10 cellular contexts compared by ENCODE assay signal in genomic region chr18:48938827-48939367, GRCh38. TPM values are rescaled to one million over a fixed set of nuclear protein-coding genes. Genes with fewer than 3 reads are reported as not detected.
A peak's percentile ranks its signal among the peaks of the same experiment; 100 is the strongest.
DNase-seq lines count a peak whose midpoint lies in the region; ATAC-seq lines count a peak whose summit lies in the region.
"Had no signal": no experiment of that assay in that cellular context is flagged by ENCODE, and none has a peak within 500 bp of the region (broad histone marks: within the 10 kb centered on the region; RNA-seq: fewer than 3 reads in every experiment).

No MANE protein-coding gene starts in this region.

- peak overlapping the region; percentile 55 for H3K27ac Mint-ChIP-seq in stimulated activated naive CD8-positive, alpha-beta T cell treated with anti-CD3 and anti-CD28 coated beads, Interleukin-15, Interleukin-2, amounts not matched to agents 100 ng/mL and 50 ng/mL, for 24 hours
- H3K27ac Mint-ChIP-seq in stimulated activated naive CD8-positive, alpha-beta T cell treated with anti-CD3 and anti-CD28 coated beads, Interleukin-15, amount 100 ng/mL, for 72 hours = no peak overlapping the region
- peak overlapping the region; percentile 53 to 67 for H3K27ac Mint-ChIP-seq in natural killer cell treated with Interleukin-12 subunit alpha and Interleukin-12 subunit beta and Interleukin-15 and Interleukin-18, amount 100 ng/mL, for 72 hours

- H3K36me3 Mint-ChIP-seq in stimulated activated naive CD8-positive, alpha-beta T cell treated with anti-CD3 and anti-CD28 coated beads, Interleukin-15, Interleukin-2, amounts not matched to agents 100 ng/mL and 50 ng/mL, for 24 hours (ENCODE audit: low read depth) = peaks cover 45% of the 10 kb centered on the region
- H3K36me3 Mint-ChIP-seq in natural killer cell treated with Interleukin-12 subunit alpha and Interleukin-12 subunit beta and Interleukin-15 and Interleukin-18, amount 100 ng/mL, for 72 hours = peaks cover 17% of the 10 kb centered on the region

- no peak overlapping the region for H3K4me3 Mint-ChIP-seq in stimulated activated naive CD8-positive, alpha-beta T cell treated with anti-CD3 and anti-CD28 coated beads, Interleukin-15, Interleukin-2, amounts not matched to agents 100 ng/mL and 50 ng/mL, for 24 hours
- H3K4me3 Mint-ChIP-seq in stimulated activated naive CD8-positive, alpha-beta T cell treated with anti-CD3 and anti-CD28 coated beads, Interleukin-15, amount 100 ng/mL, for 72 hours = peak overlapping the region in 1 of 2 donors; percentile 8
- peak overlapping the region; percentile 17 for H3K4me3 Mint-ChIP-seq in natural killer cell treated with Interleukin-12 subunit alpha and Interleukin-12 subunit beta and Interleukin-15 and Interleukin-18, amount 100 ng/mL, for 72 hours

- H3K4me1 Mint-ChIP-seq in stimulated activated naive CD8-positive, alpha-beta T cell treated with anti-CD3 and anti-CD28 coated beads, Interleukin-15, Interleukin-2, amounts not matched to agents 100 ng/mL and 50 ng/mL, for 24 hours (ENCODE audit: low read depth) = peaks cover 96% of the 10 kb centered on the region
- peaks cover 99% of the 10 kb centered on the region for H3K4me1 Mint-ChIP-seq in stimulated activated naive CD8-positive, alpha-beta T cell treated with anti-CD3 and anti-CD28 coated beads, Interleukin-15, amount 100 ng/mL, for 72 hours
- peaks cover 86 to 92% of the 10 kb centered on the region in 2 donors for H3K4me1 Mint-ChIP-seq in natural killer cell treated with Interleukin-12 subunit alpha and Interleukin-12 subunit beta and Interleukin-15 and Interleukin-18, amount 100 ng/mL, for 72 hours (ENCODE audit: low read depth in 2 of 2)

- DNase-seq in stimulated activated naive CD8-positive, alpha-beta T cell treated with anti-CD3 and anti-CD28 coated beads, Interleukin-15, amount 100 ng/mL, for 72 hours = no peak
- DNase-seq in epithelial cell of prostate (ENCODE audit: low read depth, low spot score) = no peak
- DNase-seq in natural killer cell treated with Interleukin-12 subunit alpha and Interleukin-12 subunit beta and Interleukin-15 and Interleukin-18, amount 100 ng/mL, for 72 hours (ENCODE audit: low spot score) = no peak
- no peak for DNase-seq in NCI-H2081 (lab: John Stamatoyannopoulos, UW)
- DNase-seq in NK-92 (lab: John Stamatoyannopoulos, UW; ENCODE audit: unreplicated experiment) = no peak
- no peak for DNase-seq in GDM1 (lab: John Stamatoyannopoulos, UW)
- DNase-seq: KG1; NK-92 treated with Interleukin-12 subunit alpha and Interleukin-12 subunit beta, amount 100 ng/mL, for 24 hours had no signal

- no peak for ATAC-seq in stimulated activated naive CD8-positive, alpha-beta T cell treated with anti-CD3 and anti-CD28 coated beads, Interleukin-15, amount 100 ng/mL, for 72 hours
- no peak for ATAC-seq in natural killer cell treated with Interleukin-12 subunit alpha and Interleukin-12 subunit beta and Interleukin-15 and Interleukin-18, amount 100 ng/mL, for 72 hours
- no peak for ATAC-seq in GM19467 (IDR thresholded peaks at IDR 0.05; ENCODE audit: unreplicated experiment)

- H3K9me3 Mint-ChIP-seq in stimulated activated naive CD8-positive, alpha-beta T cell treated with anti-CD3 and anti-CD28 coated beads, Interleukin-15, Interleukin-2, amounts not matched to agents 100 ng/mL and 50 ng/mL, for 24 hours = no peaks in the 10 kb centered on the region
- no peaks in the 10 kb centered on the region for H3K9me3 Mint-ChIP-seq in stimulated activated naive CD8-positive, alpha-beta T cell treated with anti-CD3 and anti-CD28 coated beads, Interleukin-15, amount 100 ng/mL, for 72 hours
- no peaks in the 10 kb centered on the region for H3K9me3 Mint-ChIP-seq in natural killer cell treated with Interleukin-12 subunit alpha and Interleukin-12 subunit beta and Interleukin-15 and Interleukin-18, amount 100 ng/mL, for 72 hours

- H3K27ac ChIP-seq in epithelial cell of prostate = peak overlapping the region; percentile 99

- H3K27me3 Mint-ChIP-seq in stimulated activated naive CD8-positive, alpha-beta T cell treated with anti-CD3 and anti-CD28 coated beads, Interleukin-15, Interleukin-2, amounts not matched to agents 100 ng/mL and 50 ng/mL, for 24 hours = no peaks in the 10 kb centered on the region
- H3K27me3 Mint-ChIP-seq in stimulated activated naive CD8-positive, alpha-beta T cell treated with anti-CD3 and anti-CD28 coated beads, Interleukin-15, amount 100 ng/mL, for 72 hours = no peaks in the 10 kb centered on the region
- H3K27me3 Mint-ChIP-seq in natural killer cell treated with Interleukin-12 subunit alpha and Interleukin-12 subunit beta and Interleukin-15 and Interleukin-18, amount 100 ng/mL, for 72 hours = no peaks in the 10 kb centered on the region

RNA-seq across cellular contexts. Expression of gene SMAD7, which starts 11.9 kb away (rescaled TPM):
- 10 to 100 TPM; 49.1 to 85.8 TPM for total RNA-seq in natural killer cell treated with Interleukin-12 subunit alpha and Interleukin-12 subunit beta and Interleukin-15 and Interleukin-18, amount 100 ng/mL, for 72 hours

Comparison
In these comparisons a context has a peak if more than half of its experiments do, and no peak if none do; other contexts are left out.
1. H3K27ac Mint-ChIP-seq: peak in stimulated activated naive CD8-positive, alpha-beta T cell treated with anti-CD3 and anti-CD28 coated beads, Interleukin-15, Interleukin-2, amounts not matched to agents 100 ng/mL and 50 ng/mL, for 24 hours (single experiment) and natural killer cell treated with Interleukin-12 subunit alpha and Interleukin-12 subunit beta and Interleukin-15 and Interleukin-18, amount 100 ng/mL, for 72 hours (2 of 2); none in stimulated activated naive CD8-positive, alpha-beta T cell treated with anti-CD3 and anti-CD28 coated beads, Interleukin-15, amount 100 ng/mL, for 72 hours (0 of 2).